In genomic region chr9:123326662-123327093, GRCh38 we compare ENCODE assay signal across 9 cellular contexts. TPM values are rescaled to one million over a fixed set of nuclear protein-coding genes. Genes with fewer than 3 reads are reported as not detected.
DNase-seq lines count a peak whose midpoint lies in the region; ATAC-seq and TF ChIP-seq lines count a peak whose summit lies in the region.
"Had no signal": no experiment of that assay in that cellular context is flagged by ENCODE, and none has a peak within 500 bp of the region (broad histone marks: within the 10 kb centered on the region; RNA-seq: fewer than 3 reads in every experiment).

No MANE protein-coding gene starts in this region.

- H3K36me3 ChIP-seq in GM06990 (ENCODE audit: control insufficient read depth, insufficient read depth, low read length) = no peaks in the 10 kb centered on the region
- no peaks in the 10 kb centered on the region for H3K36me3 ChIP-seq in HEK293 (ENCODE audit: control insufficient read depth in 2 of 2, insufficient read depth in 1 of 2, low read length in 2 of 2)
- no peaks in the 10 kb centered on the region for H3K36me3 ChIP-seq in Peyer's patch
- H3K36me3 ChIP-seq in esophagus muscularis mucosa = no peaks in the 10 kb centered on the region

- 72% methylated on average over 5 of the region's 5 CpGs for WGBS in esophagus muscularis mucosa

- intact Hi-C loops in esophagus muscularis mucosa (cut with DNase I) = no loop called here

- H3K4me1 ChIP-seq in HEK293 (ENCODE audit: control insufficient read depth, insufficient read depth, low read length) (no peaks in the 10 kb centered on the region), Peyer's patch (peaks cover 0 to 14% (median 4%) of the 10 kb centered on the region in 4 donors), esophagus muscularis mucosa (peaks cover 3 to 15% (median 10%) of the 10 kb centered on the region in 4 donors)

- H3K4me3 ChIP-seq in GM06990 (replicated peaks; ENCODE audit: low read depth, low read length) = no peak overlapping the region
- H3K4me3 ChIP-seq in HEK293 (ENCODE audit: low read depth, low read length) = no peak overlapping the region
- no peak overlapping the region for H3K4me3 ChIP-seq in Peyer's patch
- H3K4me3 ChIP-seq in esophagus muscularis mucosa = peak overlapping the region in 1 of 4 donors; percentile 12

- TF ChIP-seq POLR2A in Peyer's patch (IDR thresholded peaks at IDR 0.05) = no peak
- no peak for TF ChIP-seq POLR2A in esophagus muscularis mucosa (IDR thresholded peaks at IDR 0.05; ENCODE audit: low read depth)

- H3K9me3 ChIP-seq in HEK293 (ENCODE audit: control insufficient read depth, insufficient read depth, low read depth, low read length) (no peaks in the 10 kb centered on the region), Peyer's patch (no peaks in the 10 kb centered on the region), esophagus muscularis mucosa (no peaks in the 10 kb centered on the region)

- no peak for TF ChIP-seq EP300 in esophagus muscularis mucosa (IDR thresholded peaks at IDR 0.05)

- H3K27ac ChIP-seq in HEK293 (ENCODE audit: extremely low read depth, low read depth, low read length) (no peak overlapping the region), Peyer's patch (peak overlapping the region in 1 of 4 donors; percentile 46), esophagus muscularis mucosa (replicated peaks in 1 of 4) (no peak overlapping the region)

- no peak for ATAC-seq in HG03571 (IDR thresholded peaks at IDR 0.05; ENCODE audit: unreplicated experiment)
- ATAC-seq: T-cell had no signal

- peak; percentile 61 for DNase-seq in GM06990 (ENCODE audit: extremely low read depth, insufficient read length)
- peak in 2 of 3 donors; percentile 65 to 72 for DNase-seq in Peyer's patch
- DNase-seq in myocyte (ENCODE audit: low read depth) = peak; percentile 42
- DNase-seq in esophagus muscularis mucosa (ENCODE audit: extremely low spot score) = no peak
- DNase-seq in stimulated activated CD8-positive, alpha-beta memory T cell treated with anti-CD3 and anti-CD28 coated beads, Interleukin-4, amount 100 ng/mL, for 48 hours = no peak
- DNase-seq in T1000 (lab: John Stamatoyannopoulos, UW) = no peak

- CTCF ChIA-PET in HEK293 (lab: Yijun Ruan, JAX) = interaction anchor here (2.0 kb wide), 1 partner anchor 59 kb away, joined by 6 read pairs; no protein-coding TSS in a partner anchor

- TF ChIP-seq CTCF in GM06990 (IDR thresholded peaks at IDR 0.05; ENCODE audit: insufficient read depth, low read length, poor library complexity, severe bottlenecking) (no peak), HEK293 (tag by site-specific recombination; IDR thresholded peaks at IDR 0.05) (no peak), Peyer's patch (IDR thresholded peaks at IDR 0.05) (no peak), esophagus muscularis mucosa (IDR thresholded peaks at IDR 0.05) (no peak)

- POLR2A ChIA-PET in HEK293 (lab: Yijun Ruan, JAX) = no interaction called here

- H3K27me3 ChIP-seq in GM06990 (replicated peaks; ENCODE audit: control insufficient read depth, insufficient read depth, low read length) (no peaks in the 10 kb centered on the region), Peyer's patch (no peaks in the 10 kb centered on the region), esophagus muscularis mucosa (no peaks in the 10 kb centered on the region)

TF ChIP-seq in HEK293, 187 proteins besides CTCF, POLR2A, EP300 and RAD21 (continues in another document):
- no peak for TF ChIP-seq KLF8 (tag by site-specific recombination; IDR thresholded peaks at IDR 0.05)
- no peak for TF ChIP-seq ZNF624 (tag by site-specific recombination; IDR thresholded peaks at IDR 0.05)
- TF ChIP-seq ZNF692 (tag by site-specific recombination; IDR thresholded peaks at IDR 0.05) = peak; percentile 98
- TF ChIP-seq ZNF48 (tag by site-specific recombination; IDR thresholded peaks at IDR 0.05) = no peak
- no peak for TF ChIP-seq ZNF202 (tag by site-specific recombination; IDR thresholded peaks at IDR 0.05; ENCODE audit: borderline replicate concordance)
- TF ChIP-seq ZBTB44 (tag by site-specific recombination; IDR thresholded peaks at IDR 0.05) = no peak
- peak; percentile 77 for TF ChIP-seq OSR2 (tag by site-specific recombination; IDR thresholded peaks at IDR 0.05)
- no peak for TF ChIP-seq ZSCAN4 (tag by site-specific recombination; IDR thresholded peaks at IDR 0.05)
- no peak for TF ChIP-seq ZBTB20 (tag by site-specific recombination; IDR thresholded peaks at IDR 0.05)
- TF ChIP-seq ZNF335 (tag by site-specific recombination; conservative IDR thresholded peaks at IDR 0.05) = no peak
- no peak for TF ChIP-seq TSHZ1 (tag by site-specific recombination; IDR thresholded peaks at IDR 0.05; ENCODE audit: borderline replicate concordance)
- TF ChIP-seq KLF17 (tag by site-specific recombination; IDR thresholded peaks at IDR 0.05) = peak; percentile 51; the same call in 1 of the 2 replicates
- TF ChIP-seq ZFP69B (tag by site-specific recombination; IDR thresholded peaks at IDR 0.05) = peak; percentile 94
- TF ChIP-seq ZNF785 (tag by site-specific recombination; IDR thresholded peaks at IDR 0.05) = no peak
- TF ChIP-seq ZNF175 (tag by site-specific recombination; IDR thresholded peaks at IDR 0.05) = no peak

RNA-seq across cellular contexts. Expression of gene CRB2, which starts 29.3 kb away (rescaled TPM):
- total RNA-seq in Peyer's patch = under 1 TPM in 3 of 4 donors, not detected in 1; 0.27 to 0.85 (median 0.83) TPM
- total RNA-seq in myocyte = not detected in 2 replicates
- polyA plus RNA-seq in myocyte (2012) = 0.03 TPM
- under 1 TPM in 2 of 4 donors, not detected in 2; 0.06 to 0.13 TPM for total RNA-seq in esophagus muscularis mucosa

RNA-seq across cellular contexts. Expression of gene STRBP, which starts 58.3 kb away (rescaled TPM):
- total RNA-seq in Peyer's patch (10 to 100 TPM; 20.8 to 49.9 (median 37.4) TPM), myocyte (2.3 and 2.9 TPM in 2 replicates), esophagus muscularis mucosa (10 to 100 TPM; 11.2 to 20.6 (median 14.5) TPM)
- polyA plus RNA-seq in myocyte (2012) = 1.5 TPM

Comparison
In these comparisons a context has a peak if more than half of its experiments do, and no peak if none do; other contexts are left out.
1. DNase-seq: peak in GM06990 (single experiment), Peyer's patch (2 of 3) and myocyte (single experiment); none in esophagus muscularis mucosa (single experiment), stimulated activated CD8-positive, alpha-beta memory T cell treated with anti-CD3 and anti-CD28 coated beads, Interleukin-4, amount 100 ng/mL, for 48 hours (single experiment) and T1000 (single experiment).